In the genomic region with DNA sequence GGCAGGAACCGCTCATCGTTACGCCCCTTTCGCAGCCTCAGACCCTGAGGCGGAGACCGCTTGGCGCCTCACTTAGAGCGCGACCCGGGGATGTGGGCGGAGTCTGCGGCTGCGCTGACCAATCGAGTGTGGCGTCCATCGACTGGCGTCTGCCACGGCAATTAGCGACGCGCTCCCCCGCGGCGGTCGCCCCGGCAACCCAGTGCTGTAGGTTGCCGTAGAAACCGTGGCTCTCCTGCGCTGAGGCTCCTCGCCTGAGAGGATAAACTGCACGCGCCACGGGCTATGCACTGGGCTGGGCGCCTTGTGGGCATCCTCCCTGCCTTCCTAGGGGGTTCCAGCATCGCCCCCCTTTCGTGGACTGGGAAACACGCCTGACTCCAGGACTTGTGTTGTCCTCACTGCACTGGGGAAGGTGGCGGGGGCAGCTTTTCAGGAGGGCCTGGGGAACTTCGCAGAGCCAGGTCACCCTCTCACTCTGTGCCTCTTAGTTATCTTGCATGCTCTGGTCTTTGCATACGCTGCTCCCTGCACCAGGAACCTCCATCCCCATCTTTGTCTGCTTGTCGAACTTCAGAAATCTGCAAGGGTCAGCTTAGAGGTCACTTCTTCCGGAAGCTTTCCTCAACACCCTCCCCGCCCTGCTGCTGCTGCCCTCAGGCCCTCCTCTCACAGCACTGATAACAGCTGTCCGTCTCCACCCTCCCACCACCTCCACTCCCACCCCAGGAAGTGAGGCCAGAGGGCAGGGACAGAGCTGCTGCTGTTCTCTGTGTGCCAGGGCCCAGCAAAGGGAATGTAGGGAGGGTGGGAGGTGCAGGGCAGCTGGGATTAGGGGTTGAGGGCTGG, we compare ENCODE assay signal across 8 cellular contexts. TPM values are rescaled to one million over a fixed set of nuclear protein-coding genes. Genes with fewer than 3 reads are reported as not detected.
A peak's percentile ranks its signal among the peaks of the same experiment; 100 is the strongest.
DNase-seq lines count a peak whose midpoint lies in the region; ATAC-seq, FAIRE-seq and TF ChIP-seq lines count a peak whose summit lies in the region.

No MANE protein-coding gene starts in this region.

- no peaks in the 10 kb centered on the region for H3K9me1 ChIP-seq in endothelial cell of umbilical vein (replicated peaks; ENCODE audit: control insufficient read depth, extremely low read depth, insufficient read depth, low read length)

- POLR2A ChIA-PET in endothelial cell of umbilical vein (lab: Charles Lee) = no interaction called here

- TF ChIP-seq POLR2A in endothelial cell of umbilical vein (IDR thresholded peaks at IDR 0.05; ENCODE audit: low read depth, low read length) = no peak

- H3K27ac ChIP-seq in endothelial cell of umbilical vein (ENCODE audit: insufficient read depth, low read depth, low read length) = peak overlapping the region; percentile 66

- H3K9me3 ChIP-seq in endothelial cell of umbilical vein (replicated peaks; ENCODE audit: control insufficient read depth, insufficient read depth, low read length) = no peaks in the 10 kb centered on the region

- TF ChIP-seq CTCF in endothelial cell of umbilical vein (IDR thresholded peaks at IDR 0.05; ENCODE audit: extremely low read depth in 1 of 2, insufficient read depth in 1 of 2, low read depth in 1 of 2, low read length in 2 of 2) = no peak

- peaks cover 13% of the 10 kb centered on the region for H3K4me1 ChIP-seq in endothelial cell of umbilical vein (ENCODE audit: control insufficient read depth, extremely low read depth, insufficient read depth, low read length)

- H3K79me2 ChIP-seq in endothelial cell of umbilical vein (ENCODE audit: control insufficient read depth, insufficient read depth, low read length) = no peaks in the 10 kb centered on the region

- no TSS peak for BruUV-seq in endothelial cell of umbilical vein (replicated peaks; lab: Mats Ljungman, UMichigan)

- no peaks in the 10 kb centered on the region for H3K27me3 ChIP-seq in endothelial cell of umbilical vein (ENCODE audit: control insufficient read depth in 2 of 2, insufficient read depth in 2 of 2, low read length in 2 of 2)

- peak; percentile 87 for ATAC-seq in GM19452 (IDR thresholded peaks at IDR 0.05; ENCODE audit: unreplicated experiment)

- peak overlapping the region; percentile 85 for H2AFZ ChIP-seq in endothelial cell of umbilical vein (ENCODE audit: low read depth, low read length)

- no peaks in the 10 kb centered on the region for H4K20me1 ChIP-seq in endothelial cell of umbilical vein (replicated peaks; ENCODE audit: control insufficient read depth, extremely low read depth, insufficient read depth, low read length)

- peak overlapping the region; percentile 73 for H3K4me2 ChIP-seq in endothelial cell of umbilical vein (ENCODE audit: insufficient read depth, low read length)

- no peaks in the 10 kb centered on the region for H3K36me3 ChIP-seq in endothelial cell of umbilical vein (ENCODE audit: control insufficient read depth in 2 of 2, extremely low read depth in 1 of 2, insufficient read depth in 2 of 2, low read length in 2 of 2)

- peak; percentile 14 to 85 (median 62) for DNase-seq in C1 segment of cervical spinal cord (lab: John Stamatoyannopoulos, UW)
- peak; percentile 82 for DNase-seq in HT1080 (ENCODE audit: low read depth)
- DNase-seq in NOMO-1 treated with dmso at 0.1 percent for 144 hours (lab: John Stamatoyannopoulos, UW; ENCODE audit: unreplicated experiment) = peak; percentile 89
- DNase-seq in activated T-cell treated with anti-CD3 and anti-CD28 coated beads for 1 hour (ENCODE audit: low read depth) = peak; percentile 65
- peak; percentile 91 for DNase-seq in endothelial cell of umbilical vein (ENCODE audit: low read depth, low spot score)
- peak; percentile 82 for DNase-seq in middle frontal gyrus (ENCODE audit: extremely low spot score, low spot score)
- DNase-seq in stimulated activated CD8-positive, alpha-beta memory T cell treated with anti-CD3 and anti-CD28 coated beads, Interleukin-15, amount 100 ng/mL, for 48 hours (ENCODE audit: low read depth in 2 of 2) = peak; percentile 88 to 90

- dilution Hi-C loops in endothelial cell of umbilical vein (cut with MboI; ENCODE audit: extremely low pct_ligation_motif_present, low sequenced_read_pairs) = no loop called here

- FAIRE-seq in endothelial cell of umbilical vein (lab: Jason Lieb, UNC) = peak; percentile 99

- H3K4me3 ChIP-seq in endothelial cell of umbilical vein (replicated peaks in 1 of 3; ENCODE audit: insufficient read depth in 1 of 3, low read depth in 1 of 3, low read length in 3 of 3) = peak overlapping the region; percentile 12 to 47 (median 43)

- CTCF ChIA-PET in endothelial cell of umbilical vein (lab: Charles Lee) = interaction anchor here (1.4 to 1.8 kb wide), 2 partner anchors 12 to 129 kb away, joined by 5 to 6 read pairs; partner anchors contain the start of gene THAP7

- peak overlapping the region; percentile 69 for H3K9ac ChIP-seq in endothelial cell of umbilical vein (replicated peaks; ENCODE audit: extremely low read depth, insufficient read depth, low read length)

- intact Hi-C loops in endothelial cell of umbilical vein (cut with micrococcal nuclease) = loop anchor here (1.0 to 2.0 kb wide), 3 partner anchors 12 to 32 kb away; partner anchors contain the start of genes LRRC74B, LZTR1 and THAP7

RNA-seq across cellular contexts. Expression of gene P2RX6, which starts 0.5 kb away (rescaled TPM):
- 0.45 and 0.87 TPM in 2 replicates for total RNA-seq in HT1080 (2014; rRNA removed; shearing (Covaris generic))
- polyA plus RNA-seq in HT1080 (2015; cell fraction: cytosol; rRNA removed) = 0.29 and 0.37 TPM in 2 replicates
- 4.0 and 6.1 TPM in 2 replicates for polyA plus RNA-seq in HT1080 (2015; cell fraction: nucleus; rRNA removed)
- total RNA-seq in endothelial cell of umbilical vein = not detected in 2 replicates
- 0.06 TPM in 1 of 2 replicates, not detected in the other for polyA plus RNA-seq in endothelial cell of umbilical vein
- 0.04 TPM in 1 of 2 replicates, not detected in the other for polyA plus RNA-seq in endothelial cell of umbilical vein (2011; cell fraction: cytosol; rRNA removed)
- 0.20 and 0.21 TPM in 2 replicates for polyA plus RNA-seq in endothelial cell of umbilical vein (2011; cell fraction: nucleus; rRNA removed)
- polyA plus RNA-seq in endothelial cell of umbilical vein (2012) = 0.07 TPM in 1 of 2 replicates, not detected in the other
- 0.19 and 0.28 TPM in 2 replicates for polyA minus RNA-seq in endothelial cell of umbilical vein
- 1.0 TPM for polyA minus RNA-seq in endothelial cell of umbilical vein (2011; cell fraction: cytosol; rRNA and poly(A)+ RNA removed)
- not detected in 2 replicates for polyA minus RNA-seq in endothelial cell of umbilical vein (2011; cell fraction: nucleus; rRNA and poly(A)+ RNA removed)

RNA-seq across cellular contexts. Expression of gene THAP7, which starts 12.5 kb away (rescaled TPM):
- total RNA-seq in HT1080 (2014; rRNA removed; shearing (Covaris generic)) = 57.3 and 64.0 TPM in 2 replicates
- polyA plus RNA-seq in HT1080 (2015; cell fraction: cytosol; rRNA removed) = 31.1 and 40.0 TPM in 2 replicates
- 39.3 and 50.6 TPM in 2 replicates for polyA plus RNA-seq in HT1080 (2015; cell fraction: nucleus; rRNA removed)
- 13.5 and 14.9 TPM in 2 replicates for total RNA-seq in endothelial cell of umbilical vein
- polyA plus RNA-seq in endothelial cell of umbilical vein = 24.4 and 33.0 TPM in 2 replicates
- 12.7 and 18.7 TPM in 2 replicates for polyA plus RNA-seq in endothelial cell of umbilical vein (2011; cell fraction: cytosol; rRNA removed)
- 25.1 and 27.2 TPM in 2 replicates for polyA plus RNA-seq in endothelial cell of umbilical vein (2011; cell fraction: nucleus; rRNA removed)
- polyA plus RNA-seq in endothelial cell of umbilical vein (2012) = 8.0 and 11.0 TPM in 2 replicates
- polyA minus RNA-seq in endothelial cell of umbilical vein = 12.4 and 13.0 TPM in 2 replicates
- polyA minus RNA-seq in endothelial cell of umbilical vein (2011; cell fraction: cytosol; rRNA and poly(A)+ RNA removed) = 18.0 TPM
- 14.9 and 21.5 TPM in 2 replicates for polyA minus RNA-seq in endothelial cell of umbilical vein (2011; cell fraction: nucleus; rRNA and poly(A)+ RNA removed)

RNA-seq across cellular contexts. Expression of gene SLC7A4, which starts 17.9 kb away (rescaled TPM):
- not detected in 2 replicates for total RNA-seq in HT1080 (2014; rRNA removed; shearing (Covaris generic))
- polyA plus RNA-seq in HT1080 (2015; cell fraction: cytosol; rRNA removed) = not detected in 2 replicates
- not detected in 2 replicates for polyA plus RNA-seq in HT1080 (2015; cell fraction: nucleus; rRNA removed)
- not detected in 2 replicates for total RNA-seq in endothelial cell of umbilical vein
- not detected in 2 replicates for polyA plus RNA-seq in endothelial cell of umbilical vein
- polyA plus RNA-seq in endothelial cell of umbilical vein (2011; cell fraction: cytosol; rRNA removed) = not detected in 2 replicates
- polyA plus RNA-seq in endothelial cell of umbilical vein (2011; cell fraction: nucleus; rRNA removed) = not detected in 2 replicates
- not detected in 2 replicates for polyA plus RNA-seq in endothelial cell of umbilical vein (2012)
- polyA minus RNA-seq in endothelial cell of umbilical vein = not detected in 2 replicates
- polyA minus RNA-seq in endothelial cell of umbilical vein (2011; cell fraction: cytosol; rRNA and poly(A)+ RNA removed) = not detected
- not detected in 2 replicates for polyA minus RNA-seq in endothelial cell of umbilical vein (2011; cell fraction: nucleus; rRNA and poly(A)+ RNA removed)

RNA-seq across cellular contexts. Expression of gene LRRC74B, which starts 31.3 kb away (rescaled TPM):
- total RNA-seq in HT1080 (2014; rRNA removed; shearing (Covaris generic)) = not detected in 2 replicates
- polyA plus RNA-seq in HT1080 (2015; cell fraction: cytosol; rRNA removed) = not detected in 2 replicates
- 0.05 and 0.11 TPM in 2 replicates for polyA plus RNA-seq in HT1080 (2015; cell fraction: nucleus; rRNA removed)
- total RNA-seq in endothelial cell of umbilical vein = not detected in 2 replicates
- not detected in 2 replicates for polyA plus RNA-seq in endothelial cell of umbilical vein
- not detected in 2 replicates for polyA plus RNA-seq in endothelial cell of umbilical vein (2011; cell fraction: cytosol; rRNA removed)
- polyA plus RNA-seq in endothelial cell of umbilical vein (2011; cell fraction: nucleus; rRNA removed) = not detected in 2 replicates
- polyA plus RNA-seq in endothelial cell of umbilical vein (2012) = not detected in 2 replicates
- polyA minus RNA-seq in endothelial cell of umbilical vein = not detected in 2 replicates
- not detected for polyA minus RNA-seq in endothelial cell of umbilical vein (2011; cell fraction: cytosol; rRNA and poly(A)+ RNA removed)
- polyA minus RNA-seq in endothelial cell of umbilical vein (2011; cell fraction: nucleus; rRNA and poly(A)+ RNA removed) = not detected in 2 replicates

RNA-seq across cellular contexts. Expression of gene LZTR1, which starts 32.3 kb away (rescaled TPM):
- total RNA-seq in HT1080 (2014; rRNA removed; shearing (Covaris generic)) = 33.2 and 35.3 TPM in 2 replicates
- polyA plus RNA-seq in HT1080 (2015; cell fraction: cytosol; rRNA removed) = 23.3 and 23.5 TPM in 2 replicates
- polyA plus RNA-seq in HT1080 (2015; cell fraction: nucleus; rRNA removed) = 142 and 157 TPM in 2 replicates
- total RNA-seq in endothelial cell of umbilical vein = 60.1 and 86.8 TPM in 2 replicates
- polyA plus RNA-seq in endothelial cell of umbilical vein = 56.6 and 60.7 TPM in 2 replicates
- polyA plus RNA-seq in endothelial cell of umbilical vein (2011; cell fraction: cytosol; rRNA removed) = 32.0 and 33.6 TPM in 2 replicates
- 361 and 407 TPM in 2 replicates for polyA plus RNA-seq in endothelial cell of umbilical vein (2011; cell fraction: nucleus; rRNA removed)
- polyA plus RNA-seq in endothelial cell of umbilical vein (2012) = 42.2 and 53.4 TPM in 2 replicates
- polyA minus RNA-seq in endothelial cell of umbilical vein = 84.9 and 108 TPM in 2 replicates
- polyA minus RNA-seq in endothelial cell of umbilical vein (2011; cell fraction: cytosol; rRNA and poly(A)+ RNA removed) = 10.4 TPM
- 64.3 and 102 TPM in 2 replicates for polyA minus RNA-seq in endothelial cell of umbilical vein (2011; cell fraction: nucleus; rRNA and poly(A)+ RNA removed)

Comparison
In these comparisons a context has a peak if more than half of its experiments do, and no peak if none do; other contexts are left out.
1. Peak in every context shown above with its lines: DNase-seq, ATAC-seq, H3K4me3 ChIP-seq and H3K27ac ChIP-seq.